Comparison of ENCODE assay signal across 8 cellular contexts in the genomic region with DNA sequence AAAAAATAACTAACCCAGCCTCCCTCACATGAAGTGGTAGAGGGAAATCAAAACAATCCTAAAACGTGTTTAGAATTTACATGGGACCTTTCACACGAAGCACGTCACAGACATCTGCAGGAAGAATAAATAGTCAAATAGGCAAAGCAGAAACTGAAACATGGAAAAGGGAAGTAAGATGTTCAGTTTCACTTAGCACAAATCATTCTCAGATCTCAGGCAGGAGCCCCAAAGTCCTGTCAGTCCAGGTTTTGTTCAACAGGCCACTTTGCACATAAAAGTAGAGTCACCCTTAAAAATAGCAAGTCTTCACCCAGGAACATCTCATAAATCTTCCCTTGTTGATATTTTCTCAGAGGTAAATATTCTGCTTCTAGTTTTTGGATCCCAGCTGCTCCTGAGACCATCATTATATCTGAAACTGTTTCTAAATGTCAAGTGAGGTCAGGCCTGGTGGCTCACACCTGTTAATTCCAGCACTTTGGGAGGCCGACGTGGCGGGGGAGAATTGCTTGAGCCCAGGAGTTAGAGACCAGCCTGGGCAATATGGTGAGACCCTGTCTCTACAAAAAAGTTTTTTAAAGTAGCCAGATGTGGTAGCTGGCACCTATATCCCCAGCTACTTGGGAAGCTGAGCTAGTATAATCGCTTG. TPM values are rescaled to one million over a fixed set of nuclear protein-coding genes. Genes with fewer than 3 reads are reported as not detected.
DNase-seq lines count a peak whose midpoint lies in the region; ATAC-seq lines count a peak whose summit lies in the region.

No MANE protein-coding gene starts in this region.

- H3K9me3 Mint-ChIP-seq in naive thymus-derived CD4-positive, alpha-beta T cell, result no peaks in the 10 kb centered on the region

- peak overlapping the region in 6 of 9 donors; percentile 2 to 76 (median 44) for H3K27ac Mint-ChIP-seq in naive thymus-derived CD4-positive, alpha-beta T cell

- CTCF ChIA-PET in naive thymus-derived CD4-positive, alpha-beta T cell (lab: Charles Lee), result no interaction called here

- H3K27me3 ChIP-seq in naive thymus-derived CD4-positive, alpha-beta T cell (ENCODE audit: control insufficient read depth in 2 of 2, insufficient read depth in 2 of 2, low read length in 2 of 2), result no peaks in the 10 kb centered on the region

- H3K27me3 Mint-ChIP-seq in naive thymus-derived CD4-positive, alpha-beta T cell, result no peaks in the 10 kb centered on the region

- H3K4me1 Mint-ChIP-seq in naive thymus-derived CD4-positive, alpha-beta T cell, result peaks cover 36 to 67% (median 46%) of the 10 kb centered on the region in 7 donors

- H3K4me3 Mint-ChIP-seq in naive thymus-derived CD4-positive, alpha-beta T cell, result peak overlapping the region; percentile 16 to 98 (median 60)

- ATAC-seq in GM18520 (IDR thresholded peaks at IDR 0.05; ENCODE audit: unreplicated experiment) (peak; percentile 27), HG02571 (IDR thresholded peaks at IDR 0.05; ENCODE audit: unreplicated experiment) (peak; percentile 36)
- ATAC-seq in naive thymus-derived CD4-positive, alpha-beta T cell, result no peak

- DNase-seq in NOMO-1 treated with DMSO at 0.1 percent for 48 hours (lab: John Stamatoyannopoulos, UW; ENCODE audit: unreplicated experiment) (peak; percentile 95), NCI-H345 treated with DMSO at 0.1 percent for 48 hours (lab: John Stamatoyannopoulos, UW; ENCODE audit: unreplicated experiment) (no peak), cerebellum (ENCODE audit: low spot score) (no peak), middle frontal gyrus (ENCODE audit: extremely low spot score, low spot score) (no peak), midbrain (lab: John Stamatoyannopoulos, UW) (no peak)
- DNase-seq in naive thymus-derived CD4-positive, alpha-beta T cell, result no peak

- H3K9me3 ChIP-seq in naive thymus-derived CD4-positive, alpha-beta T cell (ENCODE audit: control insufficient read depth in 2 of 3, low read length in 3 of 3), result no peaks in the 10 kb centered on the region

- no peak overlapping the region for H3K4me3 ChIP-seq in naive thymus-derived CD4-positive, alpha-beta T cell (ENCODE audit: low read length)

- peaks cover 0 to 9% (median 6%) of the 10 kb centered on the region in 5 donors for H3K36me3 Mint-ChIP-seq in naive thymus-derived CD4-positive, alpha-beta T cell

- peaks cover 9 to 15% of the 10 kb centered on the region in 2 donors for H3K4me1 ChIP-seq in naive thymus-derived CD4-positive, alpha-beta T cell (ENCODE audit: control insufficient read depth in 2 of 2, insufficient read depth in 2 of 2, low read length in 2 of 2)

- H3K27ac ChIP-seq in naive thymus-derived CD4-positive, alpha-beta T cell (ENCODE audit: low read depth, low read length), result no peak overlapping the region

- no peaks in the 10 kb centered on the region for H3K36me3 ChIP-seq in naive thymus-derived CD4-positive, alpha-beta T cell (ENCODE audit: control insufficient read depth in 2 of 3, insufficient read depth in 3 of 3, low read length in 3 of 3)

- intact Hi-C loops in naive thymus-derived CD4-positive, alpha-beta T cell (cut with micrococcal nuclease), result loop anchor here in 1 of 2 donors (5.0 to 10.0 kb wide), 2 partner anchors 32 to 180 kb away; a partner anchor contains a TSS

- POLR2A ChIA-PET in naive thymus-derived CD4-positive, alpha-beta T cell (lab: Charles Lee), result interaction anchor here (1.6 to 2.4 kb wide), 4 partner anchors 14 to 22 kb away, joined by 10 to 26 read pairs (median 16); a partner anchor contains a TSS

RNA-seq across cellular contexts. Expression of a gene that starts 1.9 kb away (rescaled TPM):
- total RNA-seq in naive thymus-derived CD4-positive, alpha-beta T cell, result 10 to 100 TPM; 43.3 to 61.7 (median 52.9) TPM
- polyA plus RNA-seq in naive thymus-derived CD4-positive, alpha-beta T cell, result 10 to 100 TPM; 23.2 to 40.2 TPM
- 19.2 TPM for total RNA-seq in cerebellum

RNA-seq across cellular contexts. Expression of a gene that starts 14.9 kb away (rescaled TPM):
- total RNA-seq in naive thymus-derived CD4-positive, alpha-beta T cell, result 10 to 100 TPM; 45.6 to 63.4 (median 58.0) TPM
- polyA plus RNA-seq in naive thymus-derived CD4-positive, alpha-beta T cell, result 100 to 1,000 TPM in 1 of 2 donors, 10 to 100 TPM in 1; 81.0 to 102 TPM
- 44.1 TPM for total RNA-seq in cerebellum

RNA-seq across cellular contexts. Expression of a gene that starts 56.3 kb away (rescaled TPM):
- total RNA-seq in naive thymus-derived CD4-positive, alpha-beta T cell, result 10 to 100 TPM; 43.5 to 75.5 (median 68.5) TPM
- 10 to 100 TPM; 13.5 to 35.2 TPM for polyA plus RNA-seq in naive thymus-derived CD4-positive, alpha-beta T cell
- 100 TPM for total RNA-seq in cerebellum
